In genomic region chr22:37118083-37118482, GRCh38 we compare ENCODE assay signal across 15 cellular contexts. TPM values are rescaled to one million over a fixed set of nuclear protein-coding genes. Genes with fewer than 3 reads are reported as not detected.
"Had no signal": no experiment of that assay in that cellular context is flagged by ENCODE, and none has a peak within 500 bp of the region (broad histone marks: within the 10 kb centered on the region; RNA-seq: fewer than 3 reads in every experiment).

No MANE protein-coding gene starts in this region.

- H3K4me3 Mint-ChIP-seq: dendritic cell treated with granulocyte-macrophage colony-stimulating factor and Interleukin-4, amounts not matched to agents 40 ng/mL and 50 ng/mL, for 4 days; neural crest cell had no signal

- DNase-seq: activated CD8-positive, alpha-beta memory T cell treated with anti-CD3 and anti-CD28 coated beads for 24 hours; foreskin melanocyte; head of caudate nucleus; kidney glomerular epithelial cell; mesendoderm; SIG-M5 had no signal

- H3K9me3 Mint-ChIP-seq: dendritic cell treated with granulocyte-macrophage colony-stimulating factor and Interleukin-4, amounts not matched to agents 40 ng/mL and 50 ng/mL, for 4 days; neural crest cell had no signal

- ATAC-seq: sciatic nerve had no signal

- H3K4me1 Mint-ChIP-seq: neural crest cell had no signal

- H3K27ac Mint-ChIP-seq: dendritic cell treated with granulocyte-macrophage colony-stimulating factor and Interleukin-4, amounts not matched to agents 40 ng/mL and 50 ng/mL, for 4 days had no signal

RNA-seq across cellular contexts. Expression of gene TMPRSS6, which starts 8.6 kb away (rescaled TPM):
- total RNA-seq: ascending aorta, cerebellum, fibroblast of lung, neural crest cell, osteocyte, pulmonary artery endothelial cell, sciatic nerve, urinary bladder had no signal

RNA-seq across cellular contexts. Expression of gene IL2RB, which starts 31.6 kb away (rescaled TPM):
- total RNA-seq: fibroblast of lung, osteocyte had no signal
